In genomic region chr17:1643293-1643998, GRCh38 we compare ENCODE assay signal across 8 cellular contexts. TPM values are rescaled to one million over a fixed set of nuclear protein-coding genes. Genes with fewer than 3 reads are reported as not detected.
DNase-seq lines count a peak whose midpoint lies in the region; ATAC-seq and TF ChIP-seq lines count a peak whose summit lies in the region.

No MANE protein-coding gene starts in this region.

- no peaks in the 10 kb centered on the region for H3K9me3 ChIP-seq in OCI-LY3 (ENCODE audit: insufficient read depth, low read length)
- no peaks in the 10 kb centered on the region for H3K9me3 ChIP-seq in hepatocyte (ENCODE audit: low read depth)
- no peaks in the 10 kb centered on the region for H3K9me3 ChIP-seq in spleen

- peak; percentile 57 for DNase-seq in NCI-H2227 (lab: John Stamatoyannopoulos, UW; ENCODE audit: unreplicated experiment)
- DNase-seq in NCI-H2227 treated with DMSO at 0.1 percent for 48 hours (lab: John Stamatoyannopoulos, UW), result no peak
- DNase-seq in activated naive CD8-positive, alpha-beta T cell treated with anti-CD3 and anti-CD28 coated beads for 36 hours, result peak; percentile 62
- peak; percentile 92 for DNase-seq in hepatocyte (ENCODE audit: low spot score)
- DNase-seq in spleen, result peak; percentile 92
- no peak for DNase-seq in NCI-H1092 (lab: John Stamatoyannopoulos, UW)

- intact Hi-C loops in spleen (cut with DNase I; ENCODE audit: low total_unique reads), result no loop called here

- H3K9me3 Mint-ChIP-seq in activated naive CD8-positive, alpha-beta T cell treated with anti-CD3 and anti-CD28 coated beads for 36 hours, result no peaks in the 10 kb centered on the region

- H3K27me3 ChIP-seq in OCI-LY3 (ENCODE audit: low read depth, low read length), result no peaks in the 10 kb centered on the region
- H3K27me3 ChIP-seq in hepatocyte, result no peaks in the 10 kb centered on the region
- no peaks in the 10 kb centered on the region for H3K27me3 ChIP-seq in spleen (replicated peaks in 1 of 7)

- H3K36me3 Mint-ChIP-seq in activated naive CD8-positive, alpha-beta T cell treated with anti-CD3 and anti-CD28 coated beads for 36 hours, result no peaks in the 10 kb centered on the region

- H4K20me1 ChIP-seq in OCI-LY3 (ENCODE audit: insufficient read depth, low read length), result no peaks in the 10 kb centered on the region
- no peaks in the 10 kb centered on the region for H4K20me1 ChIP-seq in hepatocyte (ENCODE audit: insufficient read depth, poor library complexity, severe bottlenecking)

- peak overlapping the region; percentile 91 for H3K4me2 ChIP-seq in OCI-LY3 (ENCODE audit: low read length)
- peak overlapping the region; percentile 91 for H3K4me2 ChIP-seq in hepatocyte

- no peak for TF ChIP-seq POLR2A in spleen (IDR thresholded peaks at IDR 0.05)

- peak overlapping the region; percentile 44; the same call in 1 of the 2 replicates for H3K27ac ChIP-seq in OCI-LY3 (ENCODE audit: low read length)
- H3K27ac ChIP-seq in hepatocyte, result no peak overlapping the region
- H3K27ac ChIP-seq in spleen, result peak overlapping the region; percentile 24 to 99 (median 86)

- no peaks in the 10 kb centered on the region for H3K9me2 ChIP-seq in hepatocyte (replicated peaks; ENCODE audit: insufficient read depth)

- no peak for ATAC-seq in GM21367 (IDR thresholded peaks at IDR 0.05; ENCODE audit: unreplicated experiment)

- no peak overlapping the region for H3K4me3 Mint-ChIP-seq in activated naive CD8-positive, alpha-beta T cell treated with anti-CD3 and anti-CD28 coated beads for 36 hours

- 3% methylated on average over 67 of the region's 90 CpGs for WGBS in hepatocyte (ENCODE audit: low lambda C conversion rate, missing lambda C conversion rate)
- WGBS in spleen, 5 donors, result 0 to 1% (median 1%) methylated on average over 2 to 84 of the region's 90 CpGs; no CpG with 5 or more reads in 1 of the 5 donors

- H3K9ac ChIP-seq in OCI-LY3 (ENCODE audit: low read length), result peak overlapping the region; percentile 59

- H3K4me3 ChIP-seq in OCI-LY3 (ENCODE audit: low read length), result peak overlapping the region; percentile 79
- peak overlapping the region; percentile 36 for H3K4me3 ChIP-seq in hepatocyte
- H3K4me3 ChIP-seq in spleen, result peak overlapping the region; percentile 27 to 84 (median 66)

- H2AFZ ChIP-seq in OCI-LY3 (ENCODE audit: low read depth, low read length) (no peak overlapping the region), hepatocyte (no peak overlapping the region)

- H3K4me1 Mint-ChIP-seq in activated naive CD8-positive, alpha-beta T cell treated with anti-CD3 and anti-CD28 coated beads for 36 hours, result peaks cover 24% of the 10 kb centered on the region

- no peak overlapping the region for H3K27ac Mint-ChIP-seq in activated naive CD8-positive, alpha-beta T cell treated with anti-CD3 and anti-CD28 coated beads for 36 hours

- peaks cover 16% of the 10 kb centered on the region for H3K4me1 ChIP-seq in OCI-LY3 (ENCODE audit: low read length)
- H3K4me1 ChIP-seq in hepatocyte (ENCODE audit: insufficient read depth), result peaks cover 13% of the 10 kb centered on the region
- peaks cover 39 to 84% (median 61%) of the 10 kb centered on the region in 6 donors for H3K4me1 ChIP-seq in spleen

- TF ChIP-seq CTCF in OCI-LY3 (IDR thresholded peaks at IDR 0.05; ENCODE audit: low read depth, low read length) (peak; percentile 14; the same call in 1 of the 2 replicates), hepatocyte (IDR thresholded peaks at IDR 0.05; ENCODE audit: poor library complexity) (peak; percentile 27), spleen (IDR thresholded peaks at IDR 0.05 in 8 of 11, conservative IDR thresholded peaks at IDR 0.05 in 3 of 11) (peak in 2 of 11 experiments; percentile 22 to 32)

- H3K79me2 ChIP-seq in OCI-LY3 (ENCODE audit: low read length) (no peaks in the 10 kb centered on the region), hepatocyte (no peaks in the 10 kb centered on the region)

- H3K36me3 ChIP-seq in OCI-LY3 (replicated peaks; ENCODE audit: low read depth, low read length) (no peaks in the 10 kb centered on the region), hepatocyte (replicated peaks; ENCODE audit: insufficient read depth, low read depth) (no peaks in the 10 kb centered on the region), spleen (peaks cover 0 to 46% (median 0%) of the 10 kb centered on the region in 6 donors)

- H3K27me3 Mint-ChIP-seq in activated naive CD8-positive, alpha-beta T cell treated with anti-CD3 and anti-CD28 coated beads for 36 hours, result no peaks in the 10 kb centered on the region

RNA-seq across cellular contexts. Expression of gene SCARF1, which starts 2.1 kb away (rescaled TPM):
- total RNA-seq in activated naive CD8-positive, alpha-beta T cell treated with anti-CD3 and anti-CD28 coated beads for 36 hours, result 1 to 10 TPM; 2.5 to 2.6 TPM
- total RNA-seq in hepatocyte, result 0.93 and 1.2 TPM in 2 replicates
- 1.0 and 2.0 TPM in 2 replicates for polyA plus RNA-seq in hepatocyte
- total RNA-seq in spleen, result 100 to 1,000 TPM in 2 of 7 donors, 10 to 100 TPM in 5; 55.5 to 112 (median 66.5) TPM
- polyA plus RNA-seq in spleen, result 10 to 100 TPM in 2 of 3 donors, 1 to 10 TPM in 1; 5.1 to 31.2 (median 13.6) TPM

RNA-seq across cellular contexts. Expression of gene RILP, which starts 6.2 kb away (rescaled TPM):
- 1 to 10 TPM; 3.2 to 3.4 TPM for total RNA-seq in activated naive CD8-positive, alpha-beta T cell treated with anti-CD3 and anti-CD28 coated beads for 36 hours
- total RNA-seq in hepatocyte (10.3 and 13.7 TPM in 2 replicates), spleen (10 to 100 TPM; 15.8 to 43.9 (median 28.9) TPM)
- polyA plus RNA-seq in hepatocyte (9.9 and 11.1 TPM in 2 replicates), spleen (10 to 100 TPM; 14.7 to 25.6 (median 17.4) TPM)

RNA-seq across cellular contexts. Expression of gene SLC43A2, which starts 14.8 kb away (rescaled TPM):
- total RNA-seq in activated naive CD8-positive, alpha-beta T cell treated with anti-CD3 and anti-CD28 coated beads for 36 hours, result 1 to 10 TPM; 3.7 to 4.6 TPM
- total RNA-seq in hepatocyte (6.0 and 6.1 TPM in 2 replicates), spleen (10 to 100 TPM; 51.1 to 84.6 (median 67.3) TPM)
- polyA plus RNA-seq in hepatocyte (9.8 and 10.2 TPM in 2 replicates), spleen (10 to 100 TPM; 12.6 to 26.8 (median 14.9) TPM)

RNA-seq across cellular contexts. Expression of gene PRPF8, which starts 41.2 kb away (rescaled TPM):
- 100 to 1,000 TPM; 418 to 428 TPM for total RNA-seq in activated naive CD8-positive, alpha-beta T cell treated with anti-CD3 and anti-CD28 coated beads for 36 hours
- total RNA-seq in hepatocyte, result 100 and 107 TPM in 2 replicates
- 119 and 125 TPM in 2 replicates for polyA plus RNA-seq in hepatocyte
- total RNA-seq in spleen, result 100 to 1,000 TPM; 210 to 320 (median 268) TPM
- polyA plus RNA-seq in spleen, result 10 to 100 TPM; 67.2 to 91.8 (median 74.8) TPM

Comparison
In these comparisons a context has a peak if more than half of its experiments do, and no peak if none do; other contexts are left out.
1. DNase-seq: peak in NCI-H2227 (single experiment), activated naive CD8-positive, alpha-beta T cell treated with anti-CD3 and anti-CD28 coated beads for 36 hours (single experiment), hepatocyte (single experiment) and spleen (single experiment); none in NCI-H2227 treated with DMSO at 0.1 percent for 48 hours (single experiment) and NCI-H1092 (single experiment).
2. RNA of gene SCARF1, which starts 2.1 kb away (total RNA-seq): 55.5 to 112 TPM in spleen; 2.5 to 2.6 TPM in activated naive CD8-positive, alpha-beta T cell treated with anti-CD3 and anti-CD28 coated beads for 36 hours and 0.93 to 1.2 TPM in hepatocyte; every median in the first group is over 10 times any median in the second.
3. Peak in every context shown above with its lines, with median percentiles within 50 percentile points of each other: H3K4me3 ChIP-seq.